ENCODE assay signal across 11 cellular contexts in the genomic region with DNA sequence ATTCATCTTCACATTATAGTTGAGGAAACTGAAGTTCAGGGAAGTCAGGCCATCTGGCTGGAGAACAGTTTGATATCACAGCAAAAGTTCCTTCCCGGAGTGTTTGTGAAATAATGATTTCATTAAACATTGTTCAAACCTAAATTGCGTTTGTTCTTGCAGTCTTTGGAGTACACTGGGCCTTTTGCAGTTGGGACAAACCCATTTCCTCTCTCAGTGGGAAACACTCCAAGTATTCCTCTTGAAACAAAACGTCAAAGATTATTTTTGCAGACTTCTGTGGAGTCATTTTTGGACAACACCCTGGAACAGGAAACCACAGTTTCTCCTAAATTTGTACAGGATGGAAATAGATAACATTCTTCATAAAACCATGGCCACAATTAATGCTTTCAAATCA.
DNase-seq lines count a peak whose midpoint lies in the region; ATAC-seq and TF ChIP-seq lines count a peak whose summit lies in the region.
"Had no signal": no experiment of that assay in that cellular context is flagged by ENCODE, and none has a peak within 500 bp of the region (broad histone marks: within the 10 kb centered on the region; RNA-seq: fewer than 3 reads in every experiment).

No MANE protein-coding gene starts in this region.

- H3K27me3 ChIP-seq in colonic mucosa (no peaks in the 10 kb centered on the region), right lobe of liver (no peaks in the 10 kb centered on the region), subcutaneous abdominal adipose tissue (ENCODE audit: control insufficient read depth in 5 of 5, insufficient read depth in 4 of 5, low read length in 5 of 5) (no peaks in the 10 kb centered on the region)

- H3K9ac ChIP-seq in colonic mucosa (ENCODE audit: low read depth in 2 of 2, low read length in 2 of 2) (peak overlapping the region in 1 of 2 donors; percentile 54), subcutaneous abdominal adipose tissue (ENCODE audit: low read length in 5 of 5) (peak overlapping the region in 1 of 5 donors; percentile 49)

- H3K4me1 ChIP-seq in colonic mucosa (no peaks in the 10 kb centered on the region), right lobe of liver (peaks cover 0 to 24% (median 10%) of the 10 kb centered on the region in 4 donors), subcutaneous abdominal adipose tissue (ENCODE audit: control insufficient read depth in 5 of 5, insufficient read depth in 5 of 5, low read length in 5 of 5) (peaks cover 9 to 42% (median 35%) of the 10 kb centered on the region in 5 donors)

- peak; percentile 58 to 76 (median 60) for ATAC-seq in right lobe of liver
- no peak for ATAC-seq in HG03432 (IDR thresholded peaks at IDR 0.05; ENCODE audit: unreplicated experiment)
- ATAC-seq: Panc1 had no signal

- TF ChIP-seq POLR2A in right lobe of liver (IDR thresholded peaks at IDR 0.05) = no peak

- 3% methylated on average over 3 of the region's 3 CpGs for WGBS in right lobe of liver (ENCODE audit: insufficient coverage, low coverage, low lambda C conversion rate, missing lambda C conversion rate)

- TF ChIP-seq CTCF in colonic mucosa (IDR thresholded peaks at IDR 0.05) = no peak
- TF ChIP-seq CTCF in right lobe of liver (IDR thresholded peaks at IDR 0.05) = no peak

- H3K4me3 ChIP-seq in colonic mucosa (no peak overlapping the region), right lobe of liver (no peak overlapping the region), subcutaneous abdominal adipose tissue (ENCODE audit: low read depth in 1 of 5, low read length in 5 of 5) (peak overlapping the region in 1 of 5 donors; percentile 52)

- no peaks in the 10 kb centered on the region for H3K36me3 ChIP-seq in colonic mucosa
- no peaks in the 10 kb centered on the region for H3K36me3 ChIP-seq in right lobe of liver
- no peaks in the 10 kb centered on the region for H3K36me3 ChIP-seq in subcutaneous abdominal adipose tissue (ENCODE audit: control insufficient read depth in 5 of 5, insufficient read depth in 5 of 5, low read length in 5 of 5)

- intact Hi-C loops in colonic mucosa (cut with DNase I) (no loop called here), right lobe of liver (cut with DNase I) (no loop called here)

- peak; percentile 61 for DNase-seq in HCEC 1CT
- DNase-seq in colonic mucosa = no peak
- DNase-seq in right lobe of liver = no peak
- no peak for DNase-seq in NK-92 (lab: John Stamatoyannopoulos, UW; ENCODE audit: unreplicated experiment)
- DNase-seq in LoVo (ENCODE audit: low spot score) = no peak
- no peak for DNase-seq in NCI-H526 treated with DMSO at 0.1 percent for 48 hours (lab: John Stamatoyannopoulos, UW)
- DNase-seq: MV-4-11, natural killer cell had no signal

- peak overlapping the region; percentile 58 for H3K27ac ChIP-seq in colonic mucosa
- peak overlapping the region in 2 of 3 donors; percentile 28 to 29 for H3K27ac ChIP-seq in right lobe of liver
- peak overlapping the region; percentile 78 for H3K27ac ChIP-seq in subcutaneous abdominal adipose tissue (ENCODE audit: low read depth, low read length)

- H3K9me3 ChIP-seq in colonic mucosa = no peaks in the 10 kb centered on the region
- H3K9me3 ChIP-seq in right lobe of liver = no peaks in the 10 kb centered on the region
- H3K9me3 ChIP-seq in subcutaneous abdominal adipose tissue (ENCODE audit: control insufficient read depth in 5 of 5, low read length in 5 of 5) = no peaks in the 10 kb centered on the region
